In genomic region chr2:69968609-69969008, GRCh38 we compare ENCODE assay signal across 1 cellular context.
TF ChIP-seq lines count a peak whose summit lies in the region.

No MANE protein-coding gene starts in this region.

TF ChIP-seq in HEK293, 187 proteins besides CTCF, POLR2A, EP300 and RAD21 (continued from another document):
- TF ChIP-seq SP7 (tag by site-specific recombination; IDR thresholded peaks at IDR 0.05) = no peak
TF ChIP-seq in HEK293: peak in this region for 1.
